In the genomic region with DNA sequence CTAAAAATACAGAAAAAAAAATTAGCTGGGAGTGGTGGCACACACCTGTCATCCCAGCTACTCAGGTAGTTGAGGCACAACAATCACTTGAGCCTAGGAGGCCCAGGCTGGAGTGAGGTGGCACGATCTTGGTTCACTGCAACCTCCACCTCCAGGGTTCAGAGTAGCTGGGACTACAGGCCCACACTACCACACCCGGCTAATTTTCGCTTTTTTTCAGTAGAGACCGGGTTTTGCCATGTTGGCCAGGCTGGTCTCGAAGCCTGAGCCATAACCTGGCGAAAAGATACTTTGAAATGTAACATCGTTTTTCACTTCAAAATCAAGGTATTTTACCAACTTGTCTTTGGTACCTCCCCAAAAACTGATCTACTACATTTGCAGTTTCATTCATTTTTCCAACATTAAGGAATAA, we compare ENCODE assay signal across 8 cellular contexts. TPM values are rescaled to one million over a fixed set of nuclear protein-coding genes. Genes with fewer than 3 reads are reported as not detected.
DNase-seq lines count a peak whose midpoint lies in the region; ATAC-seq and TF ChIP-seq lines count a peak whose summit lies in the region.
"Had no signal": no experiment of that assay in that cellular context is flagged by ENCODE, and none has a peak within 500 bp of the region (broad histone marks: within the 10 kb centered on the region; RNA-seq: fewer than 3 reads in every experiment).

No MANE protein-coding gene starts in this region.

- peaks cover 24% of the 10 kb centered on the region for H3K4me1 Mint-ChIP-seq in T-helper 2 cell treated with Interferon-gamma antibody and Interleukin-4, amounts not matched to agents 5 μg/mL and 100 μg/mL, for 36 hours (ENCODE audit: low read depth)
- peaks cover 26% of the 10 kb centered on the region for H3K4me1 Mint-ChIP-seq in activated CD8-positive, alpha-beta T cell treated with anti-CD3 and anti-CD28 coated beads for 36 hours (ENCODE audit: low read depth)

- ATAC-seq in activated CD8-positive, alpha-beta T cell treated with anti-CD3 and anti-CD28 coated beads for 36 hours, result peak; percentile 15

- H3K36me3 Mint-ChIP-seq in T-helper 2 cell treated with Interferon-gamma antibody and Interleukin-4, amounts not matched to agents 5 μg/mL and 100 μg/mL, for 36 hours (ENCODE audit: low read depth), result peaks cover 55% of the 10 kb centered on the region
- peaks cover 59% of the 10 kb centered on the region for H3K36me3 Mint-ChIP-seq in activated CD8-positive, alpha-beta T cell treated with anti-CD3 and anti-CD28 coated beads for 36 hours (ENCODE audit: low read depth)

- no peak for TF ChIP-seq CTCF in activated CD8-positive, alpha-beta T cell treated with anti-CD3 and anti-CD28 coated beads for 36 hours (IDR thresholded peaks at IDR 0.05)
- TF ChIP-seq CTCF in GM20000 (IDR thresholded peaks at IDR 0.05; ENCODE audit: extremely low read depth, missing control alignments), result no peak

- no peak for DNase-seq in T-helper 2 cell treated with Interferon-gamma antibody and Interleukin-4, amounts not matched to agents 5 μg/mL and 100 μg/mL, for 36 hours (ENCODE audit: low spot score)
- DNase-seq in T-helper 2 cell, result no peak
- peak; percentile 18 for DNase-seq in activated CD8-positive, alpha-beta T cell treated with anti-CD3 and anti-CD28 coated beads for 36 hours
- DNase-seq in stimulated activated CD4-positive, alpha-beta T cell treated with anti-CD3 and anti-CD28 coated beads, Interleukin-2, amount 100 ng/mL, for 48 hours, result peak; percentile 27 to 40
- DNase-seq in GM20000 (ENCODE audit: low spot score), result no peak
- no peak for DNase-seq in NCI-H2107 treated with DMSO at 0.1 percent for 48 hours (lab: John Stamatoyannopoulos, UW; ENCODE audit: unreplicated experiment)
- DNase-seq: ACHN, adrenal gland had no signal

- no peak overlapping the region for H3K4me3 Mint-ChIP-seq in T-helper 2 cell treated with Interferon-gamma antibody and Interleukin-4, amounts not matched to agents 5 μg/mL and 100 μg/mL, for 36 hours
- peak overlapping the region; percentile 20 for H3K4me3 Mint-ChIP-seq in activated CD8-positive, alpha-beta T cell treated with anti-CD3 and anti-CD28 coated beads for 36 hours

- POLR2A ChIA-PET in activated CD8-positive, alpha-beta T cell treated with anti-CD3 and anti-CD28 coated beads for 36 hours (lab: Charles Lee), result interaction anchor here (0.9 to 7.2 kb wide), 9 partner anchors 8 to 68 kb away, joined by 3 to 56 read pairs (median 7); a partner anchor contains a TSS

- CTCF ChIA-PET in activated CD8-positive, alpha-beta T cell treated with anti-CD3 and anti-CD28 coated beads for 36 hours (lab: Charles Lee), result interaction anchor here (1.1 kb wide), 1 partner anchor 35 kb away, joined by 3 read pairs; no protein-coding TSS in a partner anchor

- peak overlapping the region; percentile 36 for H3K27ac Mint-ChIP-seq in T-helper 2 cell treated with Interferon-gamma antibody and Interleukin-4, amounts not matched to agents 5 μg/mL and 100 μg/mL, for 36 hours
- H3K27ac Mint-ChIP-seq in activated CD8-positive, alpha-beta T cell treated with anti-CD3 and anti-CD28 coated beads for 36 hours, result peak overlapping the region; percentile 97

- intact Hi-C loops in activated CD8-positive, alpha-beta T cell treated with anti-CD3 and anti-CD28 coated beads for 36 hours (cut with micrococcal nuclease), result no loop called here

- no peaks in the 10 kb centered on the region for H3K9me3 Mint-ChIP-seq in T-helper 2 cell treated with Interferon-gamma antibody and Interleukin-4, amounts not matched to agents 5 μg/mL and 100 μg/mL, for 36 hours
- no peaks in the 10 kb centered on the region for H3K9me3 Mint-ChIP-seq in activated CD8-positive, alpha-beta T cell treated with anti-CD3 and anti-CD28 coated beads for 36 hours

- no peaks in the 10 kb centered on the region for H3K27me3 Mint-ChIP-seq in T-helper 2 cell treated with Interferon-gamma antibody and Interleukin-4, amounts not matched to agents 5 μg/mL and 100 μg/mL, for 36 hours (ENCODE audit: low read depth)
- H3K27me3 Mint-ChIP-seq in activated CD8-positive, alpha-beta T cell treated with anti-CD3 and anti-CD28 coated beads for 36 hours, result no peaks in the 10 kb centered on the region

RNA-seq across cellular contexts. Expression of a gene that starts 6.1 kb away (rescaled TPM):
- 1,000 to 10,000 TPM; 1,276 to 1,298 TPM for total RNA-seq in activated CD8-positive, alpha-beta T cell treated with anti-CD3 and anti-CD28 coated beads for 36 hours

RNA-seq across cellular contexts. Expression of a gene that starts 6.4 kb away (rescaled TPM):
- 1 to 10 TPM; 7.6 to 7.9 TPM for total RNA-seq in activated CD8-positive, alpha-beta T cell treated with anti-CD3 and anti-CD28 coated beads for 36 hours

RNA-seq across cellular contexts. Expression of a gene that starts 37.1 kb away (rescaled TPM):
- 10 to 100 TPM; 20.9 to 23.3 TPM for total RNA-seq in activated CD8-positive, alpha-beta T cell treated with anti-CD3 and anti-CD28 coated beads for 36 hours

RNA-seq across cellular contexts. Expression of a gene that starts 37.3 kb away (rescaled TPM):
- total RNA-seq in activated CD8-positive, alpha-beta T cell treated with anti-CD3 and anti-CD28 coated beads for 36 hours, result 10 to 100 TPM; 46.7 to 49.5 TPM

RNA-seq across cellular contexts. Expression of a gene that starts 55.4 kb away (rescaled TPM):
- total RNA-seq in activated CD8-positive, alpha-beta T cell treated with anti-CD3 and anti-CD28 coated beads for 36 hours, result not detected

Comparison
In these comparisons a context has a peak if more than half of its experiments do, and no peak if none do; other contexts are left out.
1. DNase-seq: peak in activated CD8-positive, alpha-beta T cell treated with anti-CD3 and anti-CD28 coated beads for 36 hours (single experiment) and stimulated activated CD4-positive, alpha-beta T cell treated with anti-CD3 and anti-CD28 coated beads, Interleukin-2, amount 100 ng/mL, for 48 hours (2 of 2); none in T-helper 2 cell treated with Interferon-gamma antibody and Interleukin-4, amounts not matched to agents 5 μg/mL and 100 μg/mL, for 36 hours (single experiment), T-helper 2 cell (0 of 5), GM20000 (single experiment) and NCI-H2107 treated with DMSO at 0.1 percent for 48 hours (single experiment).